ENCODE assay signal across 9 cellular contexts in genomic region chr11:112128483-112129121, GRCh38. TPM values are rescaled to one million over a fixed set of nuclear protein-coding genes. Genes with fewer than 3 reads are reported as not detected.
DNase-seq lines count a peak whose midpoint lies in the region; ATAC-seq and TF ChIP-seq lines count a peak whose summit lies in the region.
"Had no signal": no experiment of that assay in that cellular context is flagged by ENCODE, and none has a peak within 500 bp of the region (broad histone marks: within the 10 kb centered on the region; RNA-seq: fewer than 3 reads in every experiment).

No MANE protein-coding gene starts in this region.

- no peaks in the 10 kb centered on the region for H3K4me1 ChIP-seq in prostate gland (replicated peaks)

- no peaks in the 10 kb centered on the region for H3K36me3 ChIP-seq in prostate gland

- no peak overlapping the region for H3K4me3 ChIP-seq in dorsolateral prefrontal cortex
- no peak overlapping the region for H3K4me3 ChIP-seq in prostate gland
- H3K4me3 ChIP-seq: lung had no signal

- intact Hi-C loops in dorsolateral prefrontal cortex (cut with DNase I) = no loop called here
- intact Hi-C loops in prostate gland (cut with DNase I) = no loop called here
- intact Hi-C loops in activated CD4-positive, alpha-beta T cell treated with anti-CD3 and anti-CD28 coated beads, Interleukin-2, amount 10 ng/mL, durations not matched to agents 24 days and 14 days (cut with micrococcal nuclease) = no loop called here
- intact Hi-C loops in natural killer cell (cut with micrococcal nuclease) = no loop called here

- H3K9me3 Mint-ChIP-seq in activated CD4-positive, alpha-beta T cell treated with anti-CD3 and anti-CD28 coated beads, Interleukin-2, amount 10 ng/mL, durations not matched to agents 24 days and 14 days = no peaks in the 10 kb centered on the region
- H3K9me3 Mint-ChIP-seq in natural killer cell = no peaks in the 10 kb centered on the region

- no peaks in the 10 kb centered on the region for H3K9me3 ChIP-seq in prostate gland

- 41% methylated on average over 3 of the region's 3 CpGs for WGBS in prostate gland

- TF ChIP-seq CTCF in dorsolateral prefrontal cortex (IDR thresholded peaks at IDR 0.05 in 54 of 56, conservative IDR thresholded peaks at IDR 0.05 in 2 of 56; ENCODE audit: low read depth in 1 of 56, partially characterized antibody in 56 of 56) (no peak), prostate gland (IDR thresholded peaks at IDR 0.05) (no peak), natural killer cell (IDR thresholded peaks at IDR 0.05) (no peak)

- H3K27me3 Mint-ChIP-seq in activated CD4-positive, alpha-beta T cell treated with anti-CD3 and anti-CD28 coated beads, Interleukin-2, amount 10 ng/mL, durations not matched to agents 24 days and 14 days = no peaks in the 10 kb centered on the region
- H3K27me3 Mint-ChIP-seq in natural killer cell (ENCODE audit: low read depth in 2 of 2) = no peaks in the 10 kb centered on the region

- DNase-seq in EL = peak; percentile 91
- DNase-seq in NCI-H446 (lab: John Stamatoyannopoulos, UW) = peak; percentile 35 to 71
- DNase-seq in dorsolateral prefrontal cortex = peak in 8 of 10 donors; percentile 27 to 78 (median 62)
- peak; percentile 50 for DNase-seq in prostate gland (ENCODE audit: low spot score)
- DNase-seq in activated CD4-positive, alpha-beta T cell treated with anti-CD3 and anti-CD28 coated beads, Interleukin-2, amount 10 ng/mL, durations not matched to agents 24 days and 14 days = no peak
- DNase-seq in SIG-M5 treated with dmso at 0.1 percent for 504 hours (lab: John Stamatoyannopoulos, UW; ENCODE audit: unreplicated experiment) = no peak
- DNase-seq in natural killer cell = no peak

- H3K4me3 Mint-ChIP-seq in activated CD4-positive, alpha-beta T cell treated with anti-CD3 and anti-CD28 coated beads, Interleukin-2, amount 10 ng/mL, durations not matched to agents 24 days and 14 days = no peak overlapping the region
- no peak overlapping the region for H3K4me3 Mint-ChIP-seq in natural killer cell

- H3K4me1 Mint-ChIP-seq in activated CD4-positive, alpha-beta T cell treated with anti-CD3 and anti-CD28 coated beads, Interleukin-2, amount 10 ng/mL, durations not matched to agents 24 days and 14 days = peaks cover 3% of the 10 kb centered on the region
- H3K4me1 Mint-ChIP-seq in natural killer cell = peaks cover 13% of the 10 kb centered on the region in 2 donors

- H3K27me3 ChIP-seq in dorsolateral prefrontal cortex (no peaks in the 10 kb centered on the region), prostate gland (replicated peaks; ENCODE audit: insufficient read depth) (no peaks in the 10 kb centered on the region)

- H3K27ac Mint-ChIP-seq in activated CD4-positive, alpha-beta T cell treated with anti-CD3 and anti-CD28 coated beads, Interleukin-2, amount 10 ng/mL, durations not matched to agents 24 days and 14 days = no peak overlapping the region
- no peak overlapping the region for H3K27ac Mint-ChIP-seq in natural killer cell

- no peaks in the 10 kb centered on the region for H3K36me3 Mint-ChIP-seq in activated CD4-positive, alpha-beta T cell treated with anti-CD3 and anti-CD28 coated beads, Interleukin-2, amount 10 ng/mL, durations not matched to agents 24 days and 14 days (ENCODE audit: low read depth)
- no peaks in the 10 kb centered on the region for H3K36me3 Mint-ChIP-seq in natural killer cell

- peak overlapping the region in 30 of 59 donors; percentile 3 to 71 (median 38) for H3K27ac ChIP-seq in dorsolateral prefrontal cortex
- no peak overlapping the region for H3K27ac ChIP-seq in prostate gland

- no peak for TF ChIP-seq POLR2A in prostate gland (IDR thresholded peaks at IDR 0.05)

- ATAC-seq in natural killer cell (no peak), GM21786 (IDR thresholded peaks at IDR 0.05; ENCODE audit: unreplicated experiment) (no peak)

RNA-seq across cellular contexts. Expression of gene IL18, which starts 35.3 kb away (rescaled TPM):
- 10 to 100 TPM in 10 of 120 experiments, 1 to 10 TPM in 110; 1.1 to 18.1 (median 4.8) TPM for total RNA-seq in dorsolateral prefrontal cortex
- 1 to 10 TPM; 4.0 to 8.8 TPM for total RNA-seq in prostate gland
- total RNA-seq in activated CD4-positive, alpha-beta T cell treated with anti-CD3 and anti-CD28 coated beads, Interleukin-2, amount 10 ng/mL, durations not matched to agents 24 days and 14 days = 0.12 TPM in 1 of 2 replicates, not detected in the other
- total RNA-seq in natural killer cell = 10 to 100 TPM in 2 of 3 donors, 1 to 10 TPM in 1; 9.3 to 13.8 (median 10.7) TPM

RNA-seq across cellular contexts. Expression of gene TEX12, which starts 38.6 kb away (rescaled TPM):
- total RNA-seq in dorsolateral prefrontal cortex (1 to 10 TPM in 19 of 120 experiments, under 1 TPM in 46, not detected in 55; 0.41 to 1.7 (median 0.86) TPM), prostate gland (1 to 10 TPM in 1 of 2 donors, not detected in 1; 4.0 TPM), natural killer cell (under 1 TPM; 0.45 to 0.82 (median 0.50) TPM)
- total RNA-seq in activated CD4-positive, alpha-beta T cell treated with anti-CD3 and anti-CD28 coated beads, Interleukin-2, amount 10 ng/mL, durations not matched to agents 24 days and 14 days = not detected in 2 replicates

RNA-seq across cellular contexts. Expression of gene SDHD, which starts 41.9 kb away (rescaled TPM):
- total RNA-seq in dorsolateral prefrontal cortex = 10 to 100 TPM; 43.8 to 85.0 (median 65.3) TPM
- 100 to 1,000 TPM in 1 of 2 donors, 10 to 100 TPM in 1; 91.6 to 107 TPM for total RNA-seq in prostate gland
- 95.2 and 101 TPM in 2 replicates for total RNA-seq in activated CD4-positive, alpha-beta T cell treated with anti-CD3 and anti-CD28 coated beads, Interleukin-2, amount 10 ng/mL, durations not matched to agents 24 days and 14 days
- 10 to 100 TPM; 46.8 to 55.0 (median 52.3) TPM for total RNA-seq in natural killer cell

RNA-seq across cellular contexts. Expression of gene TIMM8B, which starts 42.0 kb away (rescaled TPM):
- 10 to 100 TPM; 25.1 to 51.5 (median 35.6) TPM for total RNA-seq in dorsolateral prefrontal cortex
- total RNA-seq in prostate gland = 10 to 100 TPM; 43.1 to 49.5 TPM
- 86.3 and 89.7 TPM in 2 replicates for total RNA-seq in activated CD4-positive, alpha-beta T cell treated with anti-CD3 and anti-CD28 coated beads, Interleukin-2, amount 10 ng/mL, durations not matched to agents 24 days and 14 days
- 10 to 100 TPM; 14.6 to 17.8 (median 17.0) TPM for total RNA-seq in natural killer cell

RNA-seq across cellular contexts. Expression of gene BCO2, which starts 46.7 kb away (rescaled TPM):
- total RNA-seq in dorsolateral prefrontal cortex (10 to 100 TPM; 14.1 to 49.0 (median 26.6) TPM), prostate gland (1 to 10 TPM; 3.2 to 9.1 TPM), natural killer cell (1 to 10 TPM; 3.9 to 7.2 (median 5.8) TPM)
- total RNA-seq in activated CD4-positive, alpha-beta T cell treated with anti-CD3 and anti-CD28 coated beads, Interleukin-2, amount 10 ng/mL, durations not matched to agents 24 days and 14 days = 0.83 and 1.1 TPM in 2 replicates

Comparison
In these comparisons a context has a peak if more than half of its experiments do, and no peak if none do; other contexts are left out.
1. DNase-seq: peak in EL (single experiment), NCI-H446 (2 of 2), dorsolateral prefrontal cortex (8 of 10) and prostate gland (single experiment); none in activated CD4-positive, alpha-beta T cell treated with anti-CD3 and anti-CD28 coated beads, Interleukin-2, amount 10 ng/mL, durations not matched to agents 24 days and 14 days (single experiment), SIG-M5 treated with dmso at 0.1 percent for 504 hours (single experiment) and natural killer cell (single experiment).
2. H3K27ac ChIP-seq: peak in dorsolateral prefrontal cortex (30 of 59); none in prostate gland (0 of 2).